ENCODE assay signal across 14 cellular contexts in genomic region chr19:710767-711166, GRCh38. TPM values are rescaled to one million over a fixed set of nuclear protein-coding genes. Genes with fewer than 3 reads are reported as not detected.
A peak's percentile ranks its signal among the peaks of the same experiment; 100 is the strongest.
DNase-seq lines count a peak whose midpoint lies in the region; TF ChIP-seq lines count a peak whose summit lies in the region.
"Had no signal": no experiment of that assay in that cellular context is flagged by ENCODE, and none has a peak within 500 bp of the region (broad histone marks: within the 10 kb centered on the region; RNA-seq: fewer than 3 reads in every experiment).

No MANE protein-coding gene starts in this region.

- H3K36me3 ChIP-seq in SK-N-MC (ENCODE audit: insufficient read depth, low read length) (peaks cover 4% of the 10 kb centered on the region; the same call in 1 of the 2 replicates), tibial nerve (peaks cover 0 to 20% (median 0%) of the 10 kb centered on the region in 3 donors)
- H3K36me3 ChIP-seq: pancreas had no signal

- H3K27ac Mint-ChIP-seq in nephron progenitor cell = no peak overlapping the region
- H3K27ac Mint-ChIP-seq: activated CD4-positive, alpha-beta memory T cell treated with anti-CD3 and anti-CD28 coated beads, Interleukin-2, amount 10 ng/mL, durations not matched to agents 7 days and 5 days; activated naive CD4-positive, alpha-beta T cell treated with anti-CD3 and anti-CD28 coated beads, Interleukin-2, amount 10 ng/mL, durations not matched to agents 7 days and 5 days had no signal

- peak in 1 of 2 donors; percentile 9 for TF ChIP-seq EP300 in tibial nerve (IDR thresholded peaks at IDR 0.05)

- H3K4me3 ChIP-seq in SK-N-MC (no peak overlapping the region), coronary artery (peak overlapping the region; percentile 77), tibial nerve (peak overlapping the region in 2 of 4 donors; percentile 81 to 86)

- H3K9me3 Mint-ChIP-seq in nephron progenitor cell = peaks cover 30% of the 10 kb centered on the region

- peaks cover 0 to 35% (median 2%) of the 10 kb centered on the region in 4 donors for H3K4me1 ChIP-seq in tibial nerve
- H3K4me1 ChIP-seq: foreskin keratinocyte, pancreas had no signal

- no peak for DNase-seq in SK-N-MC (ENCODE audit: low read depth, low spot score)
- DNase-seq in coronary artery (ENCODE audit: low spot score) = no peak
- DNase-seq in nephron progenitor cell = no peak
- no peak for DNase-seq in tibial nerve (ENCODE audit: low spot score in 2 of 2)
- DNase-seq in effector CD8-positive, alpha-beta T cell (lab: John Stamatoyannopoulos, UW) = no peak
- DNase-seq in DMS79 (lab: John Stamatoyannopoulos, UW) = no peak
- no peak for DNase-seq in NCI-H1436 (lab: John Stamatoyannopoulos, UW)
- DNase-seq: activated CD4-positive, alpha-beta memory T cell treated with anti-CD3 and anti-CD28 coated beads, Interleukin-2, amount 10 ng/mL, durations not matched to agents 7 days and 5 days; activated naive CD4-positive, alpha-beta T cell treated with anti-CD3 and anti-CD28 coated beads, Interleukin-2, amount 10 ng/mL, durations not matched to agents 7 days and 5 days; foreskin keratinocyte; pancreas; T-helper 2 cell had no signal

- peaks cover 23% of the 10 kb centered on the region for H3K4me1 Mint-ChIP-seq in nephron progenitor cell
- H3K4me1 Mint-ChIP-seq: activated CD4-positive, alpha-beta memory T cell treated with anti-CD3 and anti-CD28 coated beads, Interleukin-2, amount 10 ng/mL, durations not matched to agents 7 days and 5 days; activated naive CD4-positive, alpha-beta T cell treated with anti-CD3 and anti-CD28 coated beads, Interleukin-2, amount 10 ng/mL, durations not matched to agents 7 days and 5 days had no signal

- H3K36me3 Mint-ChIP-seq in nephron progenitor cell (ENCODE audit: low read depth) = peaks cover 17% of the 10 kb centered on the region
- H3K36me3 Mint-ChIP-seq: activated naive CD4-positive, alpha-beta T cell treated with anti-CD3 and anti-CD28 coated beads, Interleukin-2, amount 10 ng/mL, durations not matched to agents 7 days and 5 days had no signal

- TF ChIP-seq CTCF in coronary artery (IDR thresholded peaks at IDR 0.05) = no peak
- TF ChIP-seq CTCF in nephron progenitor cell (IDR thresholded peaks at IDR 0.05) = no peak
- no peak for TF ChIP-seq CTCF in tibial nerve (IDR thresholded peaks at IDR 0.05)

- H3K27ac ChIP-seq in SK-N-MC = peak overlapping the region; percentile 35
- H3K27ac ChIP-seq in coronary artery = peak overlapping the region in 1 of 2 donors; percentile 88
- peak overlapping the region; percentile 85 to 96 (median 95) for H3K27ac ChIP-seq in tibial nerve
- H3K27ac ChIP-seq: foreskin keratinocyte, pancreas had no signal

- H3K27me3 ChIP-seq in tibial nerve = no peaks in the 10 kb centered on the region
- H3K27me3 ChIP-seq: pancreas had no signal

- H3K27me3 Mint-ChIP-seq in nephron progenitor cell (ENCODE audit: low read depth, poor library complexity) = peaks cover 9% of the 10 kb centered on the region

- H3K4me3 Mint-ChIP-seq in nephron progenitor cell = peak overlapping the region; percentile 77
- H3K4me3 Mint-ChIP-seq: activated CD4-positive, alpha-beta memory T cell treated with anti-CD3 and anti-CD28 coated beads, Interleukin-2, amount 10 ng/mL, durations not matched to agents 7 days and 5 days; activated naive CD4-positive, alpha-beta T cell treated with anti-CD3 and anti-CD28 coated beads, Interleukin-2, amount 10 ng/mL, durations not matched to agents 7 days and 5 days had no signal

- peak overlapping the region; percentile 33 for H3K9ac ChIP-seq in SK-N-MC (ENCODE audit: insufficient read length)

- WGBS in tibial nerve, 2 donors = 36 to 45% methylated on average over 19 to 21 of the region's 21 CpGs

- no peak for TF ChIP-seq POLR2A in tibial nerve (IDR thresholded peaks at IDR 0.05)

- H3K9me3 ChIP-seq in SK-N-MC (ENCODE audit: low read depth, low read length) (no peaks in the 10 kb centered on the region), tibial nerve (peaks cover 0 to 7% (median 0%) of the 10 kb centered on the region in 4 donors)
- H3K9me3 ChIP-seq: pancreas had no signal

RNA-seq across cellular contexts. Expression of gene PALM, which starts 2.0 kb away (rescaled TPM):
- 100 to 1,000 TPM in 1 of 4 donors, 10 to 100 TPM in 3; 65.7 to 101 (median 98.0) TPM for total RNA-seq in tibial nerve
- total RNA-seq: activated CD4-positive, alpha-beta memory T cell treated with anti-CD3 and anti-CD28 coated beads, Interleukin-2, amount 10 ng/mL, durations not matched to agents 7 days and 5 days had no signal

RNA-seq across cellular contexts. Expression of gene PRSS57, which starts 15.5 kb away (rescaled TPM):
- total RNA-seq in tibial nerve = not detected
- total RNA-seq: activated CD4-positive, alpha-beta memory T cell treated with anti-CD3 and anti-CD28 coated beads, Interleukin-2, amount 10 ng/mL, durations not matched to agents 7 days and 5 days; foreskin keratinocyte; left lobe of liver; LHCN-M2; pancreas had no signal

RNA-seq across cellular contexts. Expression of gene FSTL3, which starts 34.6 kb away (rescaled TPM):
- 100 to 1,000 TPM; 582 to 977 (median 642) TPM for total RNA-seq in tibial nerve

RNA-seq across cellular contexts. Expression of gene MISP, which starts 40.1 kb away (rescaled TPM):
- total RNA-seq in tibial nerve = under 1 TPM in 2 of 4 donors, not detected in 2; 0.20 to 0.30 TPM
- total RNA-seq: activated CD4-positive, alpha-beta memory T cell treated with anti-CD3 and anti-CD28 coated beads, Interleukin-2, amount 10 ng/mL, durations not matched to agents 7 days and 5 days had no signal

RNA-seq across cellular contexts. Expression of gene RNF126, which starts 47.8 kb away (rescaled TPM):
- total RNA-seq in tibial nerve = 10 to 100 TPM; 38.0 to 90.9 (median 55.3) TPM
